ENCODE assay signal across 1 cellular context in the genomic region with DNA sequence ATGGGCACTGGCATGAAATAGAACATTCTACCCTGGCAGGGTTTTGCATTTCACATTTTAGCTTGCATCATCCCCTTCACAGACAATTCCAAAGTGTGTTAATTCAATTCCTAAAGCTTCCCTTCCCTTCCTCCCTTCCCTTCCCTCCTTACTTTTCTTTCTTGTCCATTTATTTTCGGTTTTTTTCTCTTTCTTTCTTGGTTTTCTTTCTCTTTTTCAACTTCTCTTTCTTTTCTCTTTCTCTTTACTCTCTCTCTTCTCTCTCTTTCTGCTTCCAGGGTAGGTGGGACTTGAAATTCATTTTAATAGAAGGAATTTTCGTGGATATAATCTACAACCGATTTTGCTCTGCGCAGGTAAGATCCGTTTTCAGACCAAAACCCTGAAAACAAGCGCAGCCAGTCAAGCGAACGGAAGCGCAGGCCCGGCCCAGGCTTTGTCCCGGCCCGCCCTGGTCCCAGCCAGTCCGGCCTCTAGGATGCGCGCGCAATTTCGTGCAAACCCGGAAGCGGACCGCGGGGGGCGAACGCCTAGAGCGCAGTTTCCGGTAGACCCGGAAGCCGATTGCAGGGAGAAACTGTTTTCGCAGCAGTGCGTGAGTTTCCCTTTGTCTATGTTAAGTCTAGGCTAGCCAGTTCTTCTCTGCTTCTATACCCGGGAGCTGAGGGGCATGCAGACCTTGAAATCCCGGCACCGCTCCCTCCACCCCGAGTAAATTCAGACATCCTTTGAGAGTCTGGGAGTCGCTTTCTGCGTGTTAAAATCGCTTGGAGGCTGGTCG.
TF ChIP-seq lines count a peak whose summit lies in the region.

A gene (plus strand): TSS at position 540 of the 781 bp plus-strand sequence. CDS start 4,165 bp downstream, outside the sequence.

TF ChIP-seq in HepG2, 621 proteins besides CTCF, POLR2A, EP300 and RAD21 (continued from another document and continues in another):
- TF ChIP-seq, protein P1, sequence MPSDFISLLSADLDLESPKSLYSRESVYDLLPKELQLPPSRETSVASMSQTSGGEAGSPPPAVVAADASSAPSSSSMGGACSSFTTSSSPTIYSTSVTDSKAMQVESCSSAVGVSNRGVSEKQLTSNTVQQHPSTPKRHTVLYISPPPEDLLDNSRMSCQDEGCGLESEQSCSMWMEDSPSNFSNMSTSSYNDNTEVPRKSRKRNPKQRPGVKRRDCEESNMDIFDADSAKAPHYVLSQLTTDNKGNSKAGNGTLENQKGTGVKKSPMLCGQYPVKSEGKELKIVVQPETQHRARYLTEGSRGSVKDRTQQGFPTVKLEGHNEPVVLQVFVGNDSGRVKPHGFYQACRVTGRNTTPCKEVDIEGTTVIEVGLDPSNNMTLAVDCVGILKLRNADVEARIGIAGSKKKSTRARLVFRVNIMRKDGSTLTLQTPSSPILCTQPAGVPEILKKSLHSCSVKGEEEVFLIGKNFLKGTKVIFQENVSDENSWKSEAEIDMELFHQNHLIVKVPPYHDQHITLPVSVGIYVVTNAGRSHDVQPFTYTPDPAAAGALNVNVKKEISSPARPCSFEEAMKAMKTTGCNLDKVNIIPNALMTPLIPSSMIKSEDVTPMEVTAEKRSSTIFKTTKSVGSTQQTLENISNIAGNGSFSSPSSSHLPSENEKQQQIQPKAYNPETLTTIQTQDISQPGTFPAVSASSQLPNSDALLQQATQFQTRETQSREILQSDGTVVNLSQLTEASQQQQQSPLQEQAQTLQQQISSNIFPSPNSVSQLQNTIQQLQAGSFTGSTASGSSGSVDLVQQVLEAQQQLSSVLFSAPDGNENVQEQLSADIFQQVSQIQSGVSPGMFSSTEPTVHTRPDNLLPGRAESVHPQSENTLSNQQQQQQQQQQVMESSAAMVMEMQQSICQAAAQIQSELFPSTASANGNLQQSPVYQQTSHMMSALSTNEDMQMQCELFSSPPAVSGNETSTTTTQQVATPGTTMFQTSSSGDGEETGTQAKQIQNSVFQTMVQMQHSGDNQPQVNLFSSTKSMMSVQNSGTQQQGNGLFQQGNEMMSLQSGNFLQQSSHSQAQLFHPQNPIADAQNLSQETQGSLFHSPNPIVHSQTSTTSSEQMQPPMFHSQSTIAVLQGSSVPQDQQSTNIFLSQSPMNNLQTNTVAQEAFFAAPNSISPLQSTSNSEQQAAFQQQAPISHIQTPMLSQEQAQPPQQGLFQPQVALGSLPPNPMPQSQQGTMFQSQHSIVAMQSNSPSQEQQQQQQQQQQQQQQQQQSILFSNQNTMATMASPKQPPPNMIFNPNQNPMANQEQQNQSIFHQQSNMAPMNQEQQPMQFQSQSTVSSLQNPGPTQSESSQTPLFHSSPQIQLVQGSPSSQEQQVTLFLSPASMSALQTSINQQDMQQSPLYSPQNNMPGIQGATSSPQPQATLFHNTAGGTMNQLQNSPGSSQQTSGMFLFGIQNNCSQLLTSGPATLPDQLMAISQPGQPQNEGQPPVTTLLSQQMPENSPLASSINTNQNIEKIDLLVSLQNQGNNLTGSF (CRISPR knock-in tag; IDR thresholded peaks at IDR 0.05) = no peak
- TF ChIP-seq ZNF230 (CRISPR knock-in tag; IDR thresholded peaks at IDR 0.05) = peak; percentile 75; the same call in 1 of the 2 replicates
- no peak for TF ChIP-seq SP1 (IDR thresholded peaks at IDR 0.05)
- no peak; the same call in 1 of the 2 replicates for TF ChIP-seq SP1 (CRISPR knock-in tag; IDR thresholded peaks at IDR 0.05)
- no peak for TF ChIP-seq ZNF432 (CRISPR knock-in tag; IDR thresholded peaks at IDR 0.05; ENCODE audit: borderline replicate concordance)
- TF ChIP-seq ZFY (CRISPR knock-in tag; IDR thresholded peaks at IDR 0.05) = peak; percentile 87
- TF ChIP-seq ZNF207 (IDR thresholded peaks at IDR 0.05; ENCODE audit: borderline replicate concordance) = no peak
- peak; percentile 64; the same call in 1 of the 2 replicates for TF ChIP-seq ZNF788 (CRISPR knock-in tag; IDR thresholded peaks at IDR 0.05; ENCODE audit: borderline replicate concordance)
- peak; percentile 63; the same call in 1 of the 2 replicates for TF ChIP-seq ZNF747 (CRISPR knock-in tag; IDR thresholded peaks at IDR 0.05; ENCODE audit: borderline replicate concordance)
- TF ChIP-seq, protein P2, sequence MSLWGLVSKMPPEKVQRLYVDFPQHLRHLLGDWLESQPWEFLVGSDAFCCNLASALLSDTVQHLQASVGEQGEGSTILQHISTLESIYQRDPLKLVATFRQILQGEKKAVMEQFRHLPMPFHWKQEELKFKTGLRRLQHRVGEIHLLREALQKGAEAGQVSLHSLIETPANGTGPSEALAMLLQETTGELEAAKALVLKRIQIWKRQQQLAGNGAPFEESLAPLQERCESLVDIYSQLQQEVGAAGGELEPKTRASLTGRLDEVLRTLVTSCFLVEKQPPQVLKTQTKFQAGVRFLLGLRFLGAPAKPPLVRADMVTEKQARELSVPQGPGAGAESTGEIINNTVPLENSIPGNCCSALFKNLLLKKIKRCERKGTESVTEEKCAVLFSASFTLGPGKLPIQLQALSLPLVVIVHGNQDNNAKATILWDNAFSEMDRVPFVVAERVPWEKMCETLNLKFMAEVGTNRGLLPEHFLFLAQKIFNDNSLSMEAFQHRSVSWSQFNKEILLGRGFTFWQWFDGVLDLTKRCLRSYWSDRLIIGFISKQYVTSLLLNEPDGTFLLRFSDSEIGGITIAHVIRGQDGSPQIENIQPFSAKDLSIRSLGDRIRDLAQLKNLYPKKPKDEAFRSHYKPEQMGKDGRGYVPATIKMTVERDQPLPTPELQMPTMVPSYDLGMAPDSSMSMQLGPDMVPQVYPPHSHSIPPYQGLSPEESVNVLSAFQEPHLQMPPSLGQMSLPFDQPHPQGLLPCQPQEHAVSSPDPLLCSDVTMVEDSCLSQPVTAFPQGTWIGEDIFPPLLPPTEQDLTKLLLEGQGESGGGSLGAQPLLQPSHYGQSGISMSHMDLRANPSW (CRISPR knock-in tag; IDR thresholded peaks at IDR 0.05; ENCODE audit: borderline replicate concordance) = no peak
- TF ChIP-seq, protein P3, sequence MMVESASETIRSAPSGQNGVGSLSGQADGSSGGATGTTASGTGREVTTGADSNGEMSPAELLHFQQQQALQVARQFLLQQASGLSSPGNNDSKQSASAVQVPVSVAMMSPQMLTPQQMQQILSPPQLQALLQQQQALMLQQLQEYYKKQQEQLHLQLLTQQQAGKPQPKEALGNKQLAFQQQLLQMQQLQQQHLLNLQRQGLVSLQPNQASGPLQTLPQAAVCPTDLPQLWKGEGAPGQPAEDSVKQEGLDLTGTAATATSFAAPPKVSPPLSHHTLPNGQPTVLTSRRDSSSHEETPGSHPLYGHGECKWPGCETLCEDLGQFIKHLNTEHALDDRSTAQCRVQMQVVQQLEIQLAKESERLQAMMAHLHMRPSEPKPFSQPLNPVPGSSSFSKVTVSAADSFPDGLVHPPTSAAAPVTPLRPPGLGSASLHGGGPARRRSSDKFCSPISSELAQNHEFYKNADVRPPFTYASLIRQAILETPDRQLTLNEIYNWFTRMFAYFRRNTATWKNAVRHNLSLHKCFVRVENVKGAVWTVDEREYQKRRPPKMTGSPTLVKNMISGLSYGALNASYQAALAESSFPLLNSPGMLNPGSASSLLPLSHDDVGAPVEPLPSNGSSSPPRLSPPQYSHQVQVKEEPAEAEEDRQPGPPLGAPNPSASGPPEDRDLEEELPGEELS (CRISPR knock-in tag; IDR thresholded peaks at IDR 0.05) = 0 out of 2 replicates have a peak, but pooled peaks have one; percentile 23
- TF ChIP-seq ZFP41 (CRISPR knock-in tag; IDR thresholded peaks at IDR 0.05; ENCODE audit: borderline replicate concordance) = no peak
- TF ChIP-seq, protein P4, sequence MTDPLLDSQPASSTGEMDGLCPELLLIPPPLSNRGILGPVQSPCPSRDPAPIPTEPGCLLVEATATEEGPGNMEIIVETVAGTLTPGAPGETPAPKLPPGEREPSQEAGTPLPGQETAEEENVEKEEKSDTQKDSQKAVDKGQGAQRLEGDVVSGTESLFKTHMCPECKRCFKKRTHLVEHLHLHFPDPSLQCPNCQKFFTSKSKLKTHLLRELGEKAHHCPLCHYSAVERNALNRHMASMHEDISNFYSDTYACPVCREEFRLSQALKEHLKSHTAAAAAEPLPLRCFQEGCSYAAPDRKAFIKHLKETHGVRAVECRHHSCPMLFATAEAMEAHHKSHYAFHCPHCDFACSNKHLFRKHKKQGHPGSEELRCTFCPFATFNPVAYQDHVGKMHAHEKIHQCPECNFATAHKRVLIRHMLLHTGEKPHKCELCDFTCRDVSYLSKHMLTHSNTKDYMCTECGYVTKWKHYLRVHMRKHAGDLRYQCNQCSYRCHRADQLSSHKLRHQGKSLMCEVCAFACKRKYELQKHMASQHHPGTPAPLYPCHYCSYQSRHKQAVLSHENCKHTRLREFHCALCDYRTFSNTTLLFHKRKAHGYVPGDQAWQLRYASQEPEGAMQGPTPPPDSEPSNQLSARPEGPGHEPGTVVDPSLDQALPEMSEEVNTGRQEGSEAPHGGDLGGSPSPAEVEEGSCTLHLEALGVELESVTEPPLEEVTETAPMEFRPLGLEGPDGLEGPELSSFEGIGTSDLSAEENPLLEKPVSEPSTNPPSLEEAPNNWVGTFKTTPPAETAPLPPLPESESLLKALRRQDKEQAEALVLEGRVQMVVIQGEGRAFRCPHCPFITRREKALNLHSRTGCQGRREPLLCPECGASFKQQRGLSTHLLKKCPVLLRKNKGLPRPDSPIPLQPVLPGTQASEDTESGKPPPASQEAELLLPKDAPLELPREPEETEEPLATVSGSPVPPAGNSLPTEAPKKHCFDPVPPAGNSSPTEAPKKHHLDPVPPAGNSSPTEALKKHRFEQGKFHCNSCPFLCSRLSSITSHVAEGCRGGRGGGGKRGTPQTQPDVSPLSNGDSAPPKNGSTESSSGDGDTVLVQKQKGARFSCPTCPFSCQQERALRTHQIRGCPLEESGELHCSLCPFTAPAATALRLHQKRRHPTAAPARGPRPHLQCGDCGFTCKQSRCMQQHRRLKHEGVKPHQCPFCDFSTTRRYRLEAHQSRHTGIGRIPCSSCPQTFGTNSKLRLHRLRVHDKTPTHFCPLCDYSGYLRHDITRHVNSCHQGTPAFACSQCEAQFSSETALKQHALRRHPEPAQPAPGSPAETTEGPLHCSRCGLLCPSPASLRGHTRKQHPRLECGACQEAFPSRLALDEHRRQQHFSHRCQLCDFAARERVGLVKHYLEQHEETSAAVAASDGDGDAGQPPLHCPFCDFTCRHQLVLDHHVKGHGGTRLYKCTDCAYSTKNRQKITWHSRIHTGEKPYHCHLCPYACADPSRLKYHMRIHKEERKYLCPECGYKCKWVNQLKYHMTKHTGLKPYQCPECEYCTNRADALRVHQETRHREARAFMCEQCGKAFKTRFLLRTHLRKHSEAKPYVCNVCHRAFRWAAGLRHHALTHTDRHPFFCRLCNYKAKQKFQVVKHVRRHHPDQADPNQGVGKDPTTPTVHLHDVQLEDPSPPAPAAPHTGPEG (CRISPR knock-in tag; IDR thresholded peaks at IDR 0.05) = no peak
- TF ChIP-seq, protein P5, sequence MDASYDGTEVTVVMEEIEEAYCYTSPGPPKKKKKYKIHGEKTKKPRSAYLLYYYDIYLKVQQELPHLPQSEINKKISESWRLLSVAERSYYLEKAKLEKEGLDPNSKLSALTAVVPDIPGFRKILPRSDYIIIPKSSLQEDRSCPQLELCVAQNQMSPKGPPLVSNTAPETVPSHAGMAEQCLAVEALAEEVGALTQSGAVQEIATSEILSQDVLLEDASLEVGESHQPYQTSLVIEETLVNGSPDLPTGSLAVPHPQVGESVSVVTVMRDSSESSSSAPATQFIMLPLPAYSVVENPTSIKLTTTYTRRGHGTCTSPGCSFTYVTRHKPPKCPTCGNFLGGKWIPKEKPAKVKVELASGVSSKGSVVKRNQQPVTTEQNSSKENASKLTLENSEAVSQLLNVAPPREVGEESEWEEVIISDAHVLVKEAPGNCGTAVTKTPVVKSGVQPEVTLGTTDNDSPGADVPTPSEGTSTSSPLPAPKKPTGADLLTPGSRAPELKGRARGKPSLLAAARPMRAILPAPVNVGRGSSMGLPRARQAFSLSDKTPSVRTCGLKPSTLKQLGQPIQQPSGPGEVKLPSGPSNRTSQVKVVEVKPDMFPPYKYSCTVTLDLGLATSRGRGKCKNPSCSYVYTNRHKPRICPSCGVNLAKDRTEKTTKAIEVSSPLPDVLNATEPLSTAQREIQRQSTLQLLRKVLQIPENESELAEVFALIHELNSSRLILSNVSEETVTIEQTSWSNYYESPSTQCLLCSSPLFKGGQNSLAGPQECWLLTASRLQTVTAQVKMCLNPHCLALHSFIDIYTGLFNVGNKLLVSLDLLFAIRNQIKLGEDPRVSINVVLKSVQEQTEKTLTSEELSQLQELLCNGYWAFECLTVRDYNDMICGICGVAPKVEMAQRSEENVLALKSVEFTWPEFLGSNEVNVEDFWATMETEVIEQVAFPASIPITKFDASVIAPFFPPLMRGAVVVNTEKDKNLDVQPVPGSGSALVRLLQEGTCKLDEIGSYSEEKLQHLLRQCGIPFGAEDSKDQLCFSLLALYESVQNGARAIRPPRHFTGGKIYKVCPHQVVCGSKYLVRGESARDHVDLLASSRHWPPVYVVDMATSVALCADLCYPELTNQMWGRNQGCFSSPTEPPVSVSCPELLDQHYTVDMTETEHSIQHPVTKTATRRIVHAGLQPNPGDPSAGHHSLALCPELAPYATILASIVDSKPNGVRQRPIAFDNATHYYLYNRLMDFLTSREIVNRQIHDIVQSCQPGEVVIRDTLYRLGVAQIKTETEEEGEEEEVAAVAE (CRISPR knock-in tag; IDR thresholded peaks at IDR 0.05; ENCODE audit: borderline replicate concordance) = 0 out of 2 replicates have a peak, but pooled peaks have one; percentile 28
- 0 out of 2 replicates have a peak, but pooled peaks have one; percentile 39 for TF ChIP-seq ZBTB38 (CRISPR knock-in tag; IDR thresholded peaks at IDR 0.05)
- TF ChIP-seq, protein P6, sequence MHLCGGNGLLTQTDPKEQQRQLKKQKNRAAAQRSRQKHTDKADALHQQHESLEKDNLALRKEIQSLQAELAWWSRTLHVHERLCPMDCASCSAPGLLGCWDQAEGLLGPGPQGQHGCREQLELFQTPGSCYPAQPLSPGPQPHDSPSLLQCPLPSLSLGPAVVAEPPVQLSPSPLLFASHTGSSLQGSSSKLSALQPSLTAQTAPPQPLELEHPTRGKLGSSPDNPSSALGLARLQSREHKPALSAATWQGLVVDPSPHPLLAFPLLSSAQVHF (CRISPR knock-in tag; IDR thresholded peaks at IDR 0.05) = no peak
- TF ChIP-seq, protein P7, sequence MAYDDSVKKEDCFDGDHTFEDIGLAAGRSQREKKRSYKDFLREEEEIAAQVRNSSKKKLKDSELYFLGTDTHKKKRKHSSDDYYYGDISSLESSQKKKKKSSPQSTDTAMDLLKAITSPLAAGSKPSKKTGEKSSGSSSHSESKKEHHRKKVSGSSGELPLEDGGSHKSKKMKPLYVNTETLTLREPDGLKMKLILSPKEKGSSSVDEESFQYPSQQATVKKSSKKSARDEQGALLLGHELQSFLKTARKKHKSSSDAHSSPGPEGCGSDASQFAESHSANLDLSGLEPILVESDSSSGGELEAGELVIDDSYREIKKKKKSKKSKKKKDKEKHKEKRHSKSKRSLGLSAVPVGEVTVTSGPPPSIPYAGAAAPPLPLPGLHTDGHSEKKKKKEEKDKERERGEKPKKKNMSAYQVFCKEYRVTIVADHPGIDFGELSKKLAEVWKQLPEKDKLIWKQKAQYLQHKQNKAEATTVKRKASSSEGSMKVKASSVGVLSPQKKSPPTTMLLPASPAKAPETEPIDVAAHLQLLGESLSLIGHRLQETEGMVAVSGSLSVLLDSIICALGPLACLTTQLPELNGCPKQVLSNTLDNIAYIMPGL (CRISPR knock-in tag; IDR thresholded peaks at IDR 0.05; ENCODE audit: borderline replicate concordance in 1 of 2, low read depth in 1 of 2) = peak in 1 of 2 experiments; percentile 64; a peak in 1 of 4 replicates
- no peak for TF ChIP-seq MATR3 (CRISPR knock-in tag; IDR thresholded peaks at IDR 0.05)
